In the genomic region with DNA sequence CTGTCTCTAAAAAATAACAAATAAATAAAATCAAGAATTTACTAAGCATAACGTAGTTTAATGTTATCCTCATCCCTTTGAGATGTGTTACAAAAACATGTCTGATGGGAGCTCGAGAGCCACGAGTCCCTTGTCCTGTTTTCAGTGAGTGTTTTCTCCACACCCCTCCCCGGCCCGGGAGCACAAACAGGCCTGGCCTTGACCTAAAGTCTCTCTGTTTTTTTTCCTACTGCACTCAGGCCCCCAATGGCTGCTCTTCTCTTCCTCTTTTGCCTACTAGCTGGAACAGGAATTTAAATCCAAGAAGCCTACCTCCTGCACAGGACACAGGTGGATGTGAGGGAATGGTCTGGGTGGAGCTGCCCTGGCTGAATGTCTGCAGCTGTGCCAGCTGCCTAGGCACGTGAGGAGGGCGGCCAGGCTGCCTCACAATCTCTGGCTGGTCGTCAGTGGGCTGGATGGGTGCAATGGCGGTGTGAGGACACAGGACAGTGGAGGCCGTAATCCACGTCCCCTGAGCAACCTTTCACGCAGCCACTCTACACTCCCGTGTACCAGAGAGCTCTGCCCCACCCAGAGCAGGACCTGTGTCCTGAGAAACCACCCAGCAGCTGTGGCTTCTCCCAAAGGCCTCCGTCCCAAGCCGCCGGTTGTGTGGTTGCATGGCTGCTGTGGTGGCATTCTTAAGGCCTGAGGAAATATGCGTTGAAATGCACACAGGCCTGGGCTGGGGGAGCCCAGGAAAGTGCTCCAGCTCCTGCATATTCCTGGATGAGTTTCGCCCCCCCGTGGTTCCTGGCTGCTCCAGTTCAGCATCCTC, we compare ENCODE assay signal across 17 cellular contexts.
DNase-seq lines count a peak whose midpoint lies in the region; ATAC-seq and TF ChIP-seq lines count a peak whose summit lies in the region.
"Had no signal": no experiment of that assay in that cellular context is flagged by ENCODE, and none has a peak within 500 bp of the region (broad histone marks: within the 10 kb centered on the region; RNA-seq: fewer than 3 reads in every experiment).

No MANE protein-coding gene starts in this region.

- peaks cover 16% of the 10 kb centered on the region for H3K27me3 Mint-ChIP-seq in endodermal cell (ENCODE audit: insufficient read depth)

- no peaks in the 10 kb centered on the region for H3K36me3 Mint-ChIP-seq in endodermal cell (ENCODE audit: low read depth)

- H3K4me2 ChIP-seq in smooth muscle cell = no peak overlapping the region

- no peak for TF ChIP-seq CTCF in endodermal cell (conservative IDR thresholded peaks at IDR 0.05)
- TF ChIP-seq CTCF in smooth muscle cell (IDR thresholded peaks at IDR 0.05; ENCODE audit: borderline replicate concordance, insufficient read depth, poor library complexity, severe bottlenecking) = no peak

- no peak overlapping the region for H3K9ac ChIP-seq in endodermal cell (ENCODE audit: extremely low read depth, low read length, poor library complexity, severe bottlenecking)
- H3K9ac ChIP-seq in smooth muscle cell (ENCODE audit: low read depth) = no peak overlapping the region

- H3K27me3 ChIP-seq in endodermal cell (ENCODE audit: control insufficient read depth, insufficient read depth, low read length, poor library complexity, severe bottlenecking) (no peaks in the 10 kb centered on the region), smooth muscle cell (ENCODE audit: low read depth) (peaks cover 7% of the 10 kb centered on the region)

- WGBS in endodermal cell (ENCODE audit: insufficient coverage in 1 of 2, insufficient read length in 1 of 2), 2 experiments = 87 to 89% methylated on average over 12 to 19 of the region's 19 CpGs
- WGBS in smooth muscle cell (ENCODE audit: low lambda C conversion rate) = 84% methylated on average over 19 of the region's 19 CpGs

- no peaks in the 10 kb centered on the region for H3K79me2 ChIP-seq in smooth muscle cell (ENCODE audit: low read depth)

- H3K9me3 Mint-ChIP-seq in endodermal cell = no peaks in the 10 kb centered on the region
- H3K9me3 Mint-ChIP-seq: HFFc6 had no signal

- in situ Hi-C loops in G401 (cut with HindIII; ENCODE audit: low sequenced_read_pairs) = no loop called here

- ATAC-seq in GM21737 (IDR thresholded peaks at IDR 0.05; ENCODE audit: unreplicated experiment) = no peak

- H3K36me3 ChIP-seq in endodermal cell (ENCODE audit: control insufficient read depth, insufficient read depth, low read length) (no peaks in the 10 kb centered on the region), smooth muscle cell (ENCODE audit: low read depth) (no peaks in the 10 kb centered on the region)

- H4K20me1 ChIP-seq in smooth muscle cell (ENCODE audit: low read depth) = no peaks in the 10 kb centered on the region

- peaks cover 2% of the 10 kb centered on the region for H3K4me1 Mint-ChIP-seq in endodermal cell

- intact Hi-C loops in posterior vena cava (cut with DNase I) = no loop called here

- no peak overlapping the region for H3K27ac Mint-ChIP-seq in endodermal cell
- H3K27ac Mint-ChIP-seq: HFFc6 had no signal

- H2AFZ ChIP-seq in smooth muscle cell (ENCODE audit: low read depth) = no peak overlapping the region

- no peak overlapping the region for H3K4me3 Mint-ChIP-seq in endodermal cell
- H3K4me3 Mint-ChIP-seq: HFFc6 had no signal

- DNase-seq in G401 (ENCODE audit: low spot score) (peak; percentile 26), RPMI7951 (ENCODE audit: low read depth) (peak; percentile 70), endodermal cell (peak; percentile 49), posterior vena cava (ENCODE audit: low spot score) (peak; percentile 46), smooth muscle cell (lab: John Stamatoyannopoulos, UW; ENCODE audit: unreplicated experiment) (no peak), mucosa of gallbladder (ENCODE audit: low spot score) (no peak), OCI-M1 (lab: John Stamatoyannopoulos, UW) (no peak)
- DNase-seq: C1 segment of cervical spinal cord; GOT3; HFFc6; Kasumi-1; NCI-H1105 treated with DMSO at 0.1 percent for 48 hours; NCI-H187 treated with DMSO at 0.1 percent for 48 hours; NCI-H446; NCI-H69; NK-92 treated with Interleukin-12 subunit alpha and Interleukin-12 subunit beta, amount 100 ng/mL, for 24 hours had no signal

- no peaks in the 10 kb centered on the region for H3K4me1 ChIP-seq in endodermal cell (ENCODE audit: control insufficient read depth, insufficient read depth, low read length)
- H3K4me1 ChIP-seq in smooth muscle cell (ENCODE audit: low read depth) = no peaks in the 10 kb centered on the region

- no peaks in the 10 kb centered on the region for H3F3A ChIP-seq in smooth muscle cell (ENCODE audit: low read depth)

- no peaks in the 10 kb centered on the region for H3K9me3 ChIP-seq in endodermal cell (ENCODE audit: control insufficient read depth, low read length)
- no peaks in the 10 kb centered on the region for H3K9me3 ChIP-seq in smooth muscle cell (replicated peaks; ENCODE audit: low read depth)

- H3K27ac ChIP-seq in endodermal cell (ENCODE audit: low read depth, low read length) (no peak overlapping the region), smooth muscle cell (ENCODE audit: low read depth) (no peak overlapping the region)

- no peak overlapping the region for H3K4me3 ChIP-seq in endodermal cell (ENCODE audit: low read length)
- H3K4me3 ChIP-seq in smooth muscle cell = no peak overlapping the region

Comparison
In these comparisons a context has a peak if more than half of its experiments do, and no peak if none do; other contexts are left out.
1. DNase-seq: peak in G401 (single experiment), RPMI7951 (single experiment), endodermal cell (single experiment) and posterior vena cava (single experiment); none in smooth muscle cell (single experiment), mucosa of gallbladder (single experiment) and OCI-M1 (single experiment).